Comparison of ENCODE assay signal across 26 cellular contexts in the genomic region with DNA sequence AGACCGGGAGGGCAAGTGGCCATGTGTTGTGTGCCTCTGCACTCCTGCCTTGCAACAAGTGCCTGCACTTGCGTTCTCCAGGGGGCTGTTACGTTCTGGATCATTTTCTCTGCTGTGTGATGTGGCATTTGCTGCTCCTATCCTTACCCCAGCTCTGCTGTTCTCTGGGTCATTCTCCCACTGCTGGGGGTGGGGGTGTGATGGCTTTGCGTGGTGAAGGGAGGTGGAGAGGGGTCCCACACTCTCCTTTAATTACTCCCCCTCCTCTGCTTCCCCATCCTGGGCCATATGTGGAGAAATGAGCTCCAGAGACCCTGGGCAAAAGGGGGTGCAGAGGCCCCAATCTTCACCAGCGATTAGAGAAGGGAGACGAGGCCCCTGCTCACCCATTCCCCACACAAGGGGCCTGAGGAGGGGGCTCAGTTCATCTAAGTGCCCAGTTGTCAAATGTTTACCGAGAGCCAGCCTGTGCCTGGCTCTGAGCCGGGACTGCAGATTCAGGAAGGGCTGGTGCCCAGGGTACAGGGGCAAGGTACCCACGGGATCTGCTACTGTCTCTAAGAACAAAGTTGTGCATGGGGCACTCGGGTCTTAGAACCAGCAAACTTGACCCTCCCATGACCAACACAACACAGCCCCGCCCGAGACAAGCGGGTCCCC.
"Had no signal": no experiment of that assay in that cellular context is flagged by ENCODE, and none has a peak within 500 bp of the region (broad histone marks: within the 10 kb centered on the region; RNA-seq: fewer than 3 reads in every experiment).

No MANE protein-coding gene starts in this region.

- H3K9me3 ChIP-seq: body of pancreas, mucosa of descending colon, right lobe of liver, thyroid gland had no signal

- H3K36me3 Mint-ChIP-seq: activated naive CD4-positive, alpha-beta T cell treated with anti-CD3 and anti-CD28 coated beads, Interleukin-2, amount 10 ng/mL, durations not matched to agents 7 days and 5 days; memory B cell had no signal

- ATAC-seq: activated CD4-positive, alpha-beta T cell treated with anti-CD3 and anti-CD28 coated beads for 36 hours; body of pancreas; left cardiac atrium; mucosa of descending colon; right lobe of liver; T-helper 17 cell had no signal

- H3K4me1 ChIP-seq: body of pancreas, right lobe of liver, thyroid gland had no signal

- H3K4me3 ChIP-seq: body of pancreas, cardiac muscle cell, mucosa of descending colon, right lobe of liver, skin epidermis, thyroid gland had no signal

- H3K27me3 Mint-ChIP-seq: activated naive CD4-positive, alpha-beta T cell treated with anti-CD3 and anti-CD28 coated beads, Interleukin-2, amount 10 ng/mL, durations not matched to agents 7 days and 5 days had no signal

- H3K4me1 Mint-ChIP-seq: activated B cell treated with CpG ODN at 0.5 μM for 24 hours; activated CD4-positive, alpha-beta T cell treated with anti-CD3 and anti-CD28 coated beads for 36 hours; activated naive CD4-positive, alpha-beta T cell treated with anti-CD3 and anti-CD28 coated beads, Interleukin-2, amount 10 ng/mL, durations not matched to agents 7 days and 5 days; activated naive CD8-positive, alpha-beta T cell treated with anti-CD3 and anti-CD28 coated beads, Interleukin-2, amount 50 U/mL, for 24 hours; memory B cell; T-helper 17 cell had no signal

- DNase-seq: activated B cell treated with CpG ODN at 0.5 μM for 24 hours; activated CD4-positive, alpha-beta T cell treated with anti-CD3 and anti-CD28 coated beads for 36 hours; activated CD4-positive, alpha-beta T cell treated with anti-CD3 and anti-CD28 coated beads, Interleukin-2, amount 50 U/mL, for 4 hours; activated effector memory CD4-positive, alpha-beta T cell treated with anti-CD3 and anti-CD28 coated beads, Interleukin-2, amount 50 U/mL, for 16 hours; activated naive CD4-positive, alpha-beta T cell treated with anti-CD3 and anti-CD28 coated beads, Interleukin-2, amount 10 ng/mL, durations not matched to agents 7 days and 5 days; activated naive CD8-positive, alpha-beta T cell treated with anti-CD3 and anti-CD28 coated beads, Interleukin-2, amount 50 U/mL, for 24 hours; activated T-cell treated with anti-CD3 and anti-CD28 coated beads for 4 hours; anterior cingulate cortex; body of pancreas; effector CD8-positive, alpha-beta T cell; hippocampal formation; left cardiac atrium; mucosa of descending colon; nephron progenitor cell; occipital lobe; posterior cingulate gyrus; right lobe of liver; stimulated activated CD4-positive, alpha-beta T cell treated with anti-CD3 and anti-CD28 coated beads, Interleukin-1b, Interleukin-23, amount 100 ng/mL, for 48 hours; substantia nigra; T-helper 17 cell; thyroid gland had no signal

- H3K36me3 ChIP-seq: cardiac muscle cell, right lobe of liver, thyroid gland had no signal

- H3K9me3 Mint-ChIP-seq: dendritic cell treated with granulocyte-macrophage colony-stimulating factor and Interleukin-4, amounts not matched to agents 40 ng/mL and 50 ng/mL, for 4 days; nephron progenitor cell; stimulated activated naive CD8-positive, alpha-beta T cell treated with anti-CD3 and anti-CD28 coated beads, Interleukin-15, Interleukin-2, amounts not matched to agents 100 ng/mL and 50 ng/mL, for 24 hours had no signal

- H3K27me3 ChIP-seq: body of pancreas, right lobe of liver, thyroid gland had no signal

- H3K4me3 Mint-ChIP-seq: activated B cell treated with CpG ODN at 0.5 μM for 24 hours; activated CD4-positive, alpha-beta T cell treated with anti-CD3 and anti-CD28 coated beads for 36 hours; activated naive CD4-positive, alpha-beta T cell treated with anti-CD3 and anti-CD28 coated beads, Interleukin-2, amount 10 ng/mL, durations not matched to agents 7 days and 5 days; activated naive CD8-positive, alpha-beta T cell treated with anti-CD3 and anti-CD28 coated beads, Interleukin-2, amount 50 U/mL, for 24 hours; dendritic cell treated with granulocyte-macrophage colony-stimulating factor and Interleukin-4, amounts not matched to agents 40 ng/mL and 50 ng/mL, for 4 days; memory B cell; nephron progenitor cell; stimulated activated naive CD8-positive, alpha-beta T cell treated with anti-CD3 and anti-CD28 coated beads, Interleukin-15, Interleukin-2, amounts not matched to agents 100 ng/mL and 50 ng/mL, for 24 hours; T-helper 17 cell had no signal

- H3K27ac Mint-ChIP-seq: activated B cell treated with CpG ODN at 0.5 μM for 24 hours; activated CD4-positive, alpha-beta T cell treated with anti-CD3 and anti-CD28 coated beads for 36 hours; activated naive CD4-positive, alpha-beta T cell treated with anti-CD3 and anti-CD28 coated beads, Interleukin-2, amount 10 ng/mL, durations not matched to agents 7 days and 5 days; activated naive CD8-positive, alpha-beta T cell treated with anti-CD3 and anti-CD28 coated beads, Interleukin-2, amount 50 U/mL, for 24 hours; dendritic cell treated with granulocyte-macrophage colony-stimulating factor and Interleukin-4, amounts not matched to agents 40 ng/mL and 50 ng/mL, for 4 days; memory B cell; stimulated activated naive CD8-positive, alpha-beta T cell treated with anti-CD3 and anti-CD28 coated beads, Interleukin-15, Interleukin-2, amounts not matched to agents 100 ng/mL and 50 ng/mL, for 24 hours; T-helper 17 cell had no signal

- H3K27ac ChIP-seq: body of pancreas, cardiac muscle cell, right lobe of liver, skin epidermis, thyroid gland had no signal
